Comparison of ENCODE assay signal across 8 cellular contexts in genomic region chr5:34923694-34924461, GRCh38. TPM values are rescaled to one million over a fixed set of nuclear protein-coding genes. Genes with fewer than 3 reads are reported as not detected.
DNase-seq lines count a peak whose midpoint lies in the region; ATAC-seq and TF ChIP-seq lines count a peak whose summit lies in the region.

No MANE protein-coding gene starts in this region.

- H3K9me3 ChIP-seq in neuronal stem cell (replicated peaks in 1 of 2; ENCODE audit: control insufficient read depth in 2 of 2, insufficient read depth in 1 of 2, low read depth in 1 of 2, low read length in 2 of 2), result no peaks in the 10 kb centered on the region

- TF ChIP-seq CTCF in GM13977 (IDR thresholded peaks at IDR 0.05; ENCODE audit: extremely low read depth, insufficient read depth, missing control alignments) (no peak), astrocyte of the spinal cord (IDR thresholded peaks at IDR 0.05; ENCODE audit: low read depth, low read length) (no peak), omental fat pad (IDR thresholded peaks at IDR 0.05) (no peak)

- ATAC-seq in HG02571 (IDR thresholded peaks at IDR 0.05; ENCODE audit: unreplicated experiment) (peak; percentile 60), omental fat pad (ENCODE audit: low FRiP score) (peak; percentile 91), GM19324 (IDR thresholded peaks at IDR 0.05; ENCODE audit: low FRiP score, unreplicated experiment) (no peak)

- no peak overlapping the region for H2AK5ac ChIP-seq in neuronal stem cell (ENCODE audit: low read depth, low read length)

- H3K4me2 ChIP-seq in neuronal stem cell (ENCODE audit: insufficient read depth, low read length, poor library complexity, severe bottlenecking), result no peak overlapping the region

- WGBS in neuronal stem cell (ENCODE audit: extremely low coverage in 2 of 2, insufficient read length in 2 of 2, insufficient replicate concordance in 1 of 2), 2 donors, result no CpG with 5 or more reads among the region's 3 CpGs

- no peak overlapping the region for H3K4ac ChIP-seq in neuronal stem cell (ENCODE audit: low read length)

- DNase-seq in GM13977 (ENCODE audit: low spot score) (peak; percentile 20), NOMO-1 treated with DMSO at 0.1 percent for 48 hours (lab: John Stamatoyannopoulos, UW; ENCODE audit: unreplicated experiment) (peak; percentile 96), astrocyte of the spinal cord (ENCODE audit: low read depth, low spot score) (peak; percentile 94), omental fat pad (ENCODE audit: low spot score) (no peak), neuronal stem cell (ENCODE audit: low spot score) (no peak), NCI-H187 treated with DMSO at 0.1 percent for 48 hours (lab: John Stamatoyannopoulos, UW) (no peak)

- no peak overlapping the region for H3K18ac ChIP-seq in neuronal stem cell (ENCODE audit: low read length)

- H3K4me3 ChIP-seq in astrocyte of the spinal cord (ENCODE audit: low read depth, low read length) (no peak overlapping the region), neuronal stem cell (ENCODE audit: low read length in 2 of 2) (no peak overlapping the region)

- no peak overlapping the region for H4K91ac ChIP-seq in neuronal stem cell (ENCODE audit: low read depth, low read length, poor library complexity)

- H3K79me1 ChIP-seq in neuronal stem cell (ENCODE audit: low read depth, low read length), result no peaks in the 10 kb centered on the region

- H2BK12ac ChIP-seq in neuronal stem cell (ENCODE audit: low read length), result no peak overlapping the region

- H3K9ac ChIP-seq in neuronal stem cell (ENCODE audit: low read depth, low read length, poor library complexity), result no peak overlapping the region

- no peak overlapping the region for H2BK120ac ChIP-seq in neuronal stem cell (ENCODE audit: low read depth, low read length)

- no peak overlapping the region for H4K8ac ChIP-seq in neuronal stem cell (ENCODE audit: low read depth, low read length)

- peaks cover 0 to 2% of the 10 kb centered on the region in 2 donors for H3K4me1 ChIP-seq in neuronal stem cell (ENCODE audit: control insufficient read depth in 2 of 2, insufficient read depth in 1 of 2, low read depth in 1 of 2, low read length in 2 of 2)

- no peak overlapping the region for H3K27ac ChIP-seq in neuronal stem cell (replicated peaks; ENCODE audit: low read length)

- H2BK5ac ChIP-seq in neuronal stem cell (ENCODE audit: low read length), result no peak overlapping the region

- no peak overlapping the region for H2AFZ ChIP-seq in neuronal stem cell (ENCODE audit: low read length)

- peaks cover 12 to 92% of the 10 kb centered on the region in 2 donors for H3K36me3 ChIP-seq in neuronal stem cell (replicated peaks in 1 of 2; ENCODE audit: control insufficient read depth in 2 of 2, insufficient read depth in 2 of 2, low read length in 2 of 2)

- H2BK15ac ChIP-seq in neuronal stem cell (ENCODE audit: low read length), result no peak overlapping the region

- H3K23ac ChIP-seq in neuronal stem cell (ENCODE audit: low read depth, low read length, poor library complexity), result no peak overlapping the region

- H3K14ac ChIP-seq in neuronal stem cell (ENCODE audit: low read length), result no peak overlapping the region

- H3K27me3 ChIP-seq in neuronal stem cell (ENCODE audit: control insufficient read depth in 3 of 3, insufficient read depth in 3 of 3, low read depth in 1 of 3, low read length in 3 of 3), result no peaks in the 10 kb centered on the region

- in situ Hi-C loops in GM13977 (cut with MboI; ENCODE audit: low pct_unique_long_range_greater_than_20kb, low sequenced_read_pairs, unreplicated experiment), result no loop called here
- in situ Hi-C loops in astrocyte of the spinal cord (cut with HindIII; ENCODE audit: low sequenced_read_pairs), result no loop called here

RNA-seq across cellular contexts. Expression of gene DNAJC21, which starts 5.5 kb away (rescaled TPM):
- total RNA-seq in omental fat pad, result 10 to 100 TPM; 26.2 to 38.9 (median 30.1) TPM
- 39.7 TPM for polyA plus RNA-seq in neuronal stem cell (2013, experiment 1 of 2)
- 39.9 TPM for polyA plus RNA-seq in neuronal stem cell (2013, experiment 2 of 2)

RNA-seq across cellular contexts. Expression of gene BRIX1, which starts 8.4 kb away (rescaled TPM):
- 10 to 100 TPM; 14.6 to 57.8 (median 23.8) TPM for total RNA-seq in omental fat pad
- polyA plus RNA-seq in neuronal stem cell (2013, experiment 1 of 2), result 45.9 TPM
- polyA plus RNA-seq in neuronal stem cell (2013, experiment 2 of 2), result 47.4 TPM

RNA-seq across cellular contexts. Expression of gene RAD1, which starts 8.6 kb away (rescaled TPM):
- total RNA-seq in omental fat pad, result 10 to 100 TPM; 12.3 to 22.9 (median 16.0) TPM
- 24.9 TPM for polyA plus RNA-seq in neuronal stem cell (2013, experiment 1 of 2)
- polyA plus RNA-seq in neuronal stem cell (2013, experiment 2 of 2), result 26.3 TPM

Comparison
In these comparisons a context has a peak if more than half of its experiments do, and no peak if none do; other contexts are left out.
1. DNase-seq: peak in GM13977 (single experiment), NOMO-1 treated with DMSO at 0.1 percent for 48 hours (single experiment) and astrocyte of the spinal cord (single experiment); none in omental fat pad (single experiment), neuronal stem cell (single experiment) and NCI-H187 treated with DMSO at 0.1 percent for 48 hours (single experiment).